8 cellular contexts compared by ENCODE assay signal in the genomic region with DNA sequence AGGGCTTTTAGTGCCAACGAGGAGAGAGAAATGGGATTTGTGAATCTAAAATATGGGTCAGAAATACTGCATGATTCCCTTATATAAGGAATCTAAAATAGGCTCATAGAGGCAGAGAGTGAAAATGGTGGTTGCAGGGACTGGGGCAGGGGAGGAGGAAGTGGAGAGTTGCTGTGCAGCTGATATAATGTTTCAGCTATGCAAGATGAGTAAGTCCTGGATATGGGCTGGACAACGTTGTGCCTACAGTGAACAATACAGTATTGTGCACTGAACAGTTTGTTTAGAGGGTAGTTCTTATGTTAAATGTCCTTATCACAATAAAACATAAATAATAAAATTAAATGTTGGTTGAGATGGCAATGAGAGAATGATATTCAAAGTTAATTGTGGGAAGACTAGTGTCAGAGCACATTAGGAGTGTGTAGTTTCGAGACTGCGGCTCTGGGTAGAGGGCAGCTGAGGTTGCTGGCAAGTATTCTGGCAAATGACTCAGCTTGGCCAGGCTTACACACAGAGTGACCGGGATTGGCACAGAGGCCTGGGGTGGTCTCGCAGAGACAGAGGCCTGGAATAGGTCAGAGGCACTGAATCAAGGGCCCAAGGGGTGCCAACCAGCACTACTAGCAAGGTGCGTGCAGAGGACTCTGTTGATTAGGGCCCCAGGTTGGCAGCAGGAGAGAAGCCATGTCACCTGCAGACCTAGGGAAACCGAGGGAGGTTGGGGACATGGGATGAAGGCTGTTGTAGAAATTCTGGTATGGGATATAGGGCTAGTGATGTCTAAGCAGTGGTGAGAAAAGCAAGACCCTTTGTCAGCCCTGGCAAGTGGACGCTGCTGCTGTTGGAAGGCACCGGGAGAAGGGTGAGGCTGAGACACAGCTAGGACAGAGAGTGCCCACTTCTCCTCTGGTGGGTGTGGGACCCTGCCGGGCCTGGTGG. TPM values are rescaled to one million over a fixed set of nuclear protein-coding genes. Genes with fewer than 3 reads are reported as not detected.
DNase-seq lines count a peak whose midpoint lies in the region; ATAC-seq and TF ChIP-seq lines count a peak whose summit lies in the region.

No MANE protein-coding gene starts in this region.

- H3K9me3 ChIP-seq in HEK293 (ENCODE audit: control insufficient read depth, insufficient read depth, low read depth, low read length) (no peaks in the 10 kb centered on the region), psoas muscle (no peaks in the 10 kb centered on the region)

- H3K4me3 ChIP-seq in HEK293 (ENCODE audit: low read depth, low read length) (no peak overlapping the region), psoas muscle (peak overlapping the region; percentile 14)

- 23 to 41% (median 33%) methylated on average over 11 of the region's 11 CpGs for WGBS in psoas muscle, 3 donors

- peak; percentile 81 for DNase-seq in Daoy (ENCODE audit: low read depth)
- peak; percentile 87 for DNase-seq in RPMI7951 (ENCODE audit: low read depth)
- DNase-seq in fibroblast of peridontal ligament (ENCODE audit: extremely low read depth) = peak; percentile 89
- DNase-seq in psoas muscle = peak; percentile 69 to 78
- no peak for DNase-seq in globus pallidus (ENCODE audit: low spot score)
- no peak for DNase-seq in activated gamma-delta T cell treated with Interleukin-2 at 50 U/mL for 16 hours
- DNase-seq in NCI-H82 (lab: John Stamatoyannopoulos, UW) = no peak

- H3K4me1 ChIP-seq in HEK293 (ENCODE audit: control insufficient read depth, insufficient read depth, low read length) = peaks cover 28% of the 10 kb centered on the region
- peaks cover 59% of the 10 kb centered on the region for H3K4me1 ChIP-seq in psoas muscle

- H3K36me3 ChIP-seq in HEK293 (ENCODE audit: control insufficient read depth in 2 of 2, insufficient read depth in 1 of 2, low read length in 2 of 2) (peaks cover 0 to 4% of the 10 kb centered on the region in 2 experiments; a peak in 1 of 3 replicates), psoas muscle (ENCODE audit: insufficient read depth in 1 of 2, low read depth in 1 of 2) (peaks cover 0 to 28% of the 10 kb centered on the region in 2 donors)

- POLR2A ChIA-PET in HEK293 (lab: Yijun Ruan, JAX) = no interaction called here

- CTCF ChIA-PET in HEK293 (lab: Yijun Ruan, JAX) = interaction anchor here (0.6 to 1.2 kb wide), 2 partner anchors 9 to 33 kb away, joined by 3 read pairs; no protein-coding TSS in a partner anchor

- no peak overlapping the region for H3K27ac ChIP-seq in HEK293 (ENCODE audit: extremely low read depth, low read depth, low read length)
- peak overlapping the region; percentile 96 for H3K27ac ChIP-seq in psoas muscle

- intact Hi-C loops in psoas muscle (cut with DNase I) = loop anchor here in 1 of 2 donors (2.0 kb wide), 1 partner anchor 17 kb away; no protein-coding TSS in a partner anchor

- peak; percentile 55 to 67 (median 62) for ATAC-seq in psoas muscle

- TF ChIP-seq CTCF in HEK293 (tag by site-specific recombination; IDR thresholded peaks at IDR 0.05) (no peak), psoas muscle (IDR thresholded peaks at IDR 0.05) (no peak)

- H3K27me3 ChIP-seq in psoas muscle (ENCODE audit: insufficient read depth in 3 of 3, low read length in 2 of 3) = no peaks in the 10 kb centered on the region

TF ChIP-seq in HEK293, 187 proteins besides CTCF, POLR2A, EP300 and RAD21:
- TF ChIP-seq ZNF341 (tag by site-specific recombination; IDR thresholded peaks at IDR 0.05; ENCODE audit: low read depth) (no peak), ZNF416 (tag by site-specific recombination; IDR thresholded peaks at IDR 0.05) (no peak), ZNF76 (tag by site-specific recombination; IDR thresholded peaks at IDR 0.05; ENCODE audit: borderline replicate concordance, low read depth) (no peak), ZNF600 (tag by site-specific recombination; IDR thresholded peaks at IDR 0.05) (peak; percentile 71), ZNF629 (tag by site-specific recombination; IDR thresholded peaks at IDR 0.05) (0 out of 2 replicates have a peak, but pooled peaks have one; percentile 32), ZSCAN16 (tag by site-specific recombination; IDR thresholded peaks at IDR 0.05) (no peak), ZBTB8A (tag by site-specific recombination; IDR thresholded peaks at IDR 0.05) (no peak), ZFP3 (tag by site-specific recombination; IDR thresholded peaks at IDR 0.05; ENCODE audit: low read depth) (no peak)
- TF ChIP-seq, protein P1, sequence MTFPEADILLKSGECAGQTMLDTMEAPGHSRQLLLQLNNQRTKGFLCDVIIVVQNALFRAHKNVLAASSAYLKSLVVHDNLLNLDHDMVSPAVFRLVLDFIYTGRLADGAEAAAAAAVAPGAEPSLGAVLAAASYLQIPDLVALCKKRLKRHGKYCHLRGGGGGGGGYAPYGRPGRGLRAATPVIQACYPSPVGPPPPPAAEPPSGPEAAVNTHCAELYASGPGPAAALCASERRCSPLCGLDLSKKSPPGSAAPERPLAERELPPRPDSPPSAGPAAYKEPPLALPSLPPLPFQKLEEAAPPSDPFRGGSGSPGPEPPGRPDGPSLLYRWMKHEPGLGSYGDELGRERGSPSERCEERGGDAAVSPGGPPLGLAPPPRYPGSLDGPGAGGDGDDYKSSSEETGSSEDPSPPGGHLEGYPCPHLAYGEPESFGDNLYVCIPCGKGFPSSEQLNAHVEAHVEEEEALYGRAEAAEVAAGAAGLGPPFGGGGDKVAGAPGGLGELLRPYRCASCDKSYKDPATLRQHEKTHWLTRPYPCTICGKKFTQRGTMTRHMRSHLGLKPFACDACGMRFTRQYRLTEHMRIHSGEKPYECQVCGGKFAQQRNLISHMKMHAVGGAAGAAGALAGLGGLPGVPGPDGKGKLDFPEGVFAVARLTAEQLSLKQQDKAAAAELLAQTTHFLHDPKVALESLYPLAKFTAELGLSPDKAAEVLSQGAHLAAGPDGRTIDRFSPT (tag by site-specific recombination; IDR thresholded peaks at IDR 0.05) = no peak
- TF ChIP-seq, protein P2, sequence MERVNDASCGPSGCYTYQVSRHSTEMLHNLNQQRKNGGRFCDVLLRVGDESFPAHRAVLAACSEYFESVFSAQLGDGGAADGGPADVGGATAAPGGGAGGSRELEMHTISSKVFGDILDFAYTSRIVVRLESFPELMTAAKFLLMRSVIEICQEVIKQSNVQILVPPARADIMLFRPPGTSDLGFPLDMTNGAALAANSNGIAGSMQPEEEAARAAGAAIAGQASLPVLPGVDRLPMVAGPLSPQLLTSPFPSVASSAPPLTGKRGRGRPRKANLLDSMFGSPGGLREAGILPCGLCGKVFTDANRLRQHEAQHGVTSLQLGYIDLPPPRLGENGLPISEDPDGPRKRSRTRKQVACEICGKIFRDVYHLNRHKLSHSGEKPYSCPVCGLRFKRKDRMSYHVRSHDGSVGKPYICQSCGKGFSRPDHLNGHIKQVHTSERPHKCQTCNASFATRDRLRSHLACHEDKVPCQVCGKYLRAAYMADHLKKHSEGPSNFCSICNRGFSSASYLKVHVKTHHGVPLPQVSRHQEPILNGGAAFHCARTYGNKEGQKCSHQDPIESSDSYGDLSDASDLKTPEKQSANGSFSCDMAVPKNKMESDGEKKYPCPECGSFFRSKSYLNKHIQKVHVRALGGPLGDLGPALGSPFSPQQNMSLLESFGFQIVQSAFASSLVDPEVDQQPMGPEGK (tag by site-specific recombination; IDR thresholded peaks at IDR 0.05) = 0 out of 2 replicates have a peak, but pooled peaks have one; percentile 18
TF ChIP-seq in HEK293: peak in this region for 3.

RNA-seq across cellular contexts. Expression of a gene that starts 2.8 kb away (rescaled TPM):
- total RNA-seq in Daoy (2014; rRNA removed; shearing (Covaris generic)) = 0.11 and 0.15 TPM in 2 replicates
- total RNA-seq in RPMI7951 (2014; rRNA removed; shearing (Covaris generic)) = 14.5 and 16.5 TPM in 2 replicates
- total RNA-seq in psoas muscle = 10 to 100 TPM; 28.2 to 37.4 (median 36.8) TPM
- polyA plus RNA-seq in psoas muscle = 100 to 1,000 TPM in 1 of 3 donors, 10 to 100 TPM in 2; 53.6 to 102 (median 79.3) TPM

RNA-seq across cellular contexts. Expression of a gene that starts 19.3 kb away (rescaled TPM):
- total RNA-seq in Daoy (2014; rRNA removed; shearing (Covaris generic)) = 26.3 and 31.5 TPM in 2 replicates
- 32.5 and 47.1 TPM in 2 replicates for total RNA-seq in RPMI7951 (2014; rRNA removed; shearing (Covaris generic))
- 10 to 100 TPM; 11.2 to 15.9 (median 14.3) TPM for total RNA-seq in psoas muscle
- polyA plus RNA-seq in psoas muscle = 10 to 100 TPM in 1 of 3 donors, 1 to 10 TPM in 2; 5.9 to 12.8 (median 8.1) TPM

RNA-seq across cellular contexts. Expression of a gene that starts 21.8 kb away (rescaled TPM):
- total RNA-seq in Daoy (2014; rRNA removed; shearing (Covaris generic)) = 0.57 and 2.2 TPM in 2 replicates
- 6.8 and 11.1 TPM in 2 replicates for total RNA-seq in RPMI7951 (2014; rRNA removed; shearing (Covaris generic))
- total RNA-seq in psoas muscle = 10 to 100 TPM; 15.2 to 44.0 (median 30.5) TPM
- 10 to 100 TPM; 11.1 to 18.9 (median 17.0) TPM for polyA plus RNA-seq in psoas muscle

Comparison
In these comparisons a context has a peak if more than half of its experiments do, and no peak if none do; other contexts are left out.
1. DNase-seq: peak in Daoy (single experiment), RPMI7951 (single experiment), fibroblast of peridontal ligament (single experiment) and psoas muscle (2 of 2); none in globus pallidus (single experiment), activated gamma-delta T cell treated with Interleukin-2 at 50 U/mL for 16 hours (single experiment) and NCI-H82 (single experiment).
2. RNA of a gene that starts 2.8 kb away (total RNA-seq): 28.2 to 37.4 TPM in psoas muscle and 14.5 to 16.5 TPM in RPMI7951; 0.11 to 0.15 TPM in Daoy; every median in the first group is over 10 times any median in the second.